13 cellular contexts compared by ENCODE assay signal in the genomic region with DNA sequence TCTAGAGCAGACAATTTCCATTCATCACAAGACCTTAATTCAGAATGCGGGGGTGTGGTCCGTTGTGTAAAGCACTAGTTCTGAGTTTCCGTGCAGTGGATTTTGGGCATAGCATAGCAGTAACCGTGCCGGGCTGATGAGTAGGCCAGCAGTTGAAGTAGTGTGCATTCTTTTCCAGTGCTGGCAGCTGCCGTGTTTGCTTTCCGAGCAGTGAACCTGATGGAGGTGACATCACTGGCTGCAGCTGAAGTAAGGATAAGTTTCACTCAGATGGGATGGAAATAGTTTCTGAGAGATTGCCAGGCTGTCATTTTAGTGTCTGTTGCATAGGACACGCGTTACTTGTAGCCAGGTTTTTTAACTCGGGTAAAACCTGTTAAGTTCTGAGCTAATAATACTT.
DNase-seq lines count a peak whose midpoint lies in the region; ATAC-seq and TF ChIP-seq lines count a peak whose summit lies in the region.
"Had no signal": no experiment of that assay in that cellular context is flagged by ENCODE, and none has a peak within 500 bp of the region (broad histone marks: within the 10 kb centered on the region; RNA-seq: fewer than 3 reads in every experiment).

No MANE protein-coding gene starts in this region.

- H3K4me3 ChIP-seq in heart left ventricle, result no peak overlapping the region
- peak overlapping the region; percentile 37 for H3K4me3 ChIP-seq in psoas muscle
- H3K4me3 ChIP-seq: SJSA1 had no signal

- peaks cover 0 to 31% (median 0%) of the 10 kb centered on the region in 9 donors for H3K36me3 ChIP-seq in heart left ventricle
- no peaks in the 10 kb centered on the region for H3K36me3 ChIP-seq in psoas muscle (ENCODE audit: insufficient read depth in 1 of 2, low read depth in 1 of 2)
- H3K36me3 ChIP-seq: SJSA1 had no signal

- ATAC-seq in heart left ventricle (peak; percentile 94 to 99 (median 98)), psoas muscle (peak; percentile 96 to 98 (median 98)), GM19023 (IDR thresholded peaks at IDR 0.05; ENCODE audit: unreplicated experiment) (no peak), left colon (no peak)
- ATAC-seq: activated T-helper 17 cell treated with anti-CD3 and anti-CD28 coated beads, Interleukin-2, amount 50 U/mL, for 72 hours had no signal

- peak; percentile 14 for DNase-seq in HuH-7.5 (ENCODE audit: low spot score)
- peak; percentile 10 for DNase-seq in amniotic epithelial cell (ENCODE audit: low read depth)
- DNase-seq in heart left ventricle, result peak in 4 of 5 donors; percentile 46 to 76 (median 59)
- peak; percentile 54 to 80 for DNase-seq in psoas muscle
- DNase-seq in AG08395 (ENCODE audit: low spot score), result no peak
- no peak for DNase-seq in activated effector memory CD4-positive, alpha-beta T cell treated with Interleukin-2 at 50 U/mL for 16 hours
- DNase-seq in left colon, result no peak
- DNase-seq: activated CD4-positive, CD25-positive, alpha-beta regulatory T cell; CD4-positive, alpha-beta memory T cell; NCI-H226 had no signal

- no peak for TF ChIP-seq POLR2A in heart left ventricle (IDR thresholded peaks at IDR 0.05)

- no peaks in the 10 kb centered on the region for H3K27me3 ChIP-seq in heart left ventricle
- no peaks in the 10 kb centered on the region for H3K27me3 ChIP-seq in psoas muscle (ENCODE audit: insufficient read depth in 3 of 3, low read length in 2 of 3)
- H3K27me3 ChIP-seq: SJSA1 had no signal

- H3K4me1 ChIP-seq in heart left ventricle (peaks cover 0 to 17% (median 7%) of the 10 kb centered on the region in 12 donors), psoas muscle (peaks cover 33% of the 10 kb centered on the region)
- H3K4me1 ChIP-seq: SJSA1 had no signal

- H3K27ac ChIP-seq in heart left ventricle, result peak overlapping the region in 4 of 12 donors; percentile 21 to 56 (median 32)
- peak overlapping the region; percentile 76 for H3K27ac ChIP-seq in psoas muscle
- H3K27ac ChIP-seq: SJSA1 had no signal

- TF ChIP-seq CTCF in heart left ventricle (IDR thresholded peaks at IDR 0.05), result no peak
- TF ChIP-seq CTCF in psoas muscle (IDR thresholded peaks at IDR 0.05), result no peak

- 21 to 28% (median 24%) methylated on average over 10 of the region's 10 CpGs for WGBS in heart left ventricle, 4 donors
- 14 to 18% (median 17%) methylated on average over 10 of the region's 10 CpGs for WGBS in psoas muscle, 3 donors

- intact Hi-C loops in heart left ventricle (cut with DNase I), result loop anchor here in 2 of 10 donors (5.0 kb wide), 2 partner anchors 104 to 109 kb away; a partner anchor contains a TSS
- intact Hi-C loops in psoas muscle (cut with DNase I), result loop anchor here (2.0 to 5.0 kb wide), 2 partner anchors 35 to 104 kb away; no protein-coding TSS in a partner anchor
- intact Hi-C loops in left colon (cut with DNase I, micrococcal nuclease), result no loop called here

- H3K9me3 ChIP-seq in heart left ventricle, result no peaks in the 10 kb centered on the region
- H3K9me3 ChIP-seq in psoas muscle, result no peaks in the 10 kb centered on the region
- H3K9me3 ChIP-seq: SJSA1 had no signal

Comparison
In these comparisons a context has a peak if more than half of its experiments do, and no peak if none do; other contexts are left out.
1. DNase-seq: peak in HuH-7.5 (single experiment), amniotic epithelial cell (single experiment), heart left ventricle (4 of 5) and psoas muscle (2 of 2); none in AG08395 (single experiment), activated effector memory CD4-positive, alpha-beta T cell treated with Interleukin-2 at 50 U/mL for 16 hours (single experiment) and left colon (0 of 2).
2. ATAC-seq: peak in heart left ventricle (4 of 4) and psoas muscle (4 of 4); none in GM19023 (single experiment) and left colon (single experiment).
3. intact Hi-C loops: an anchor here in psoas muscle (2.0 to 5.0 kb wide); none called in left colon.